ENCODE assay signal across 8 cellular contexts in genomic region chrX:102155806-102156179, GRCh38. TPM values are rescaled to one million over a fixed set of nuclear protein-coding genes. Genes with fewer than 3 reads are reported as not detected.
DNase-seq lines count a peak whose midpoint lies in the region; ATAC-seq, FAIRE-seq and TF ChIP-seq lines count a peak whose summit lies in the region.

Gene BEX5 (minus strand): TSS chrX:102155977. CDS start chrX:102154265, 1,712 bp downstream.

- no peak within 1 kb of the TSS for H2BK15ac ChIP-seq in IMR-90 (ENCODE audit: low read depth, low read length)

- no peaks in the 10 kb centered on the region for H3K27me3 Mint-ChIP-seq in CD4-positive, alpha-beta memory T cell

- no peaks in the 10 kb centered on the region for H4K20me1 ChIP-seq in IMR-90 (ENCODE audit: insufficient read depth, low read length)
- H4K20me1 ChIP-seq in GM12878 (ENCODE audit: control insufficient read depth, insufficient read depth), result no peaks in the 10 kb centered on the region
- H4K20me1 ChIP-seq in smooth muscle cell (ENCODE audit: low read depth), result no peaks in the 10 kb centered on the region

- no peak within 1 kb of the TSS for H3K56ac ChIP-seq in IMR-90 (ENCODE audit: extremely low read depth, insufficient read depth, low read length)

- in situ Hi-C loops in IMR-90 (cut with MboI; ENCODE audit: low sequenced_read_pairs) (no loop called here), GM12878 (cut with MboI) (no loop called here)

- H3K27ac ChIP-seq in CD4-positive, alpha-beta memory T cell (ENCODE audit: low read depth, low read length), result peak within 1 kb of the TSS; percentile 77
- H3K27ac ChIP-seq in IMR-90 (ENCODE audit: insufficient read depth, low read length), result no peak within 1 kb of the TSS
- H3K27ac ChIP-seq in GM12878 (ENCODE audit: control insufficient read depth, insufficient read depth), result no peak within 1 kb of the TSS
- H3K27ac ChIP-seq in smooth muscle cell (ENCODE audit: low read depth), result no peak within 1 kb of the TSS

- peak; percentile 96 for ATAC-seq in GM21367 (IDR thresholded peaks at IDR 0.05; ENCODE audit: unreplicated experiment)
- no peak for ATAC-seq in IMR-90 (ENCODE audit: low read depth)
- ATAC-seq in GM12878, result peak; percentile 42; the same call in 2 of the 3 replicates
- ATAC-seq in GM18520 (IDR thresholded peaks at IDR 0.05; ENCODE audit: unreplicated experiment), result no peak

- H3K79me2 ChIP-seq in GM12878 (ENCODE audit: control insufficient read depth, insufficient read depth, low read length), result no peaks in the 10 kb centered on the region
- no peaks in the 10 kb centered on the region for H3K79me2 ChIP-seq in smooth muscle cell (ENCODE audit: low read depth)

- H2BK120ac ChIP-seq in IMR-90 (ENCODE audit: low read depth, low read length), result no peak within 1 kb of the TSS

- H3K27me3 ChIP-seq in CD4-positive, alpha-beta memory T cell (ENCODE audit: insufficient read depth, low read length), result no peaks in the 10 kb centered on the region
- H3K27me3 ChIP-seq in IMR-90 (ENCODE audit: control insufficient read depth, insufficient read depth, low read length), result peaks cover 2% of the 10 kb centered on the region; the same call in 1 of the 2 replicates
- no peaks in the 10 kb centered on the region for H3K27me3 ChIP-seq in GM12878 (replicated peaks in 1 of 2; ENCODE audit: control insufficient read depth in 2 of 2, insufficient read depth in 2 of 2, low read length in 1 of 2)
- no peaks in the 10 kb centered on the region for H3K27me3 ChIP-seq in smooth muscle cell (ENCODE audit: low read depth)

- H3K4me3 Mint-ChIP-seq in CD4-positive, alpha-beta memory T cell, result peak within 1 kb of the TSS; percentile 96 to 100 (median 98)

- SMC1A ChIA-PET in GM12878 (lab: Charles Lee; ENCODE audit: uncharacterized antibody, unreplicated experiment), result no interaction called here

- POLR2A ChIA-PET in CD4-positive, alpha-beta memory T cell (lab: Charles Lee; ENCODE audit: partially characterized antibody), result interaction anchor here (1.4 to 1.9 kb wide), 2 partner anchors 224 to 504 kb away, joined by 4 to 12 read pairs; partner anchors contain the start of gene ZMAT1
- POLR2A ChIA-PET in IMR-90 (lab: Charles Lee; ENCODE audit: unreplicated experiment) (no interaction called here), GM12878 (lab: Charles Lee) (no interaction called here)

- H3K4me2 ChIP-seq in IMR-90 (ENCODE audit: low read depth, low read length) (no peak within 1 kb of the TSS; the same call in 1 of the 2 replicates), GM12878 (ENCODE audit: control insufficient read depth, insufficient read depth) (peak within 1 kb of the TSS; percentile 30; the same call in 1 of the 2 replicates), smooth muscle cell (peak within 1 kb of the TSS; percentile 51)

- H3F3A ChIP-seq in smooth muscle cell (ENCODE audit: low read depth), result no peaks in the 10 kb centered on the region

- H3K27ac Mint-ChIP-seq in CD4-positive, alpha-beta memory T cell, result peak within 1 kb of the TSS; percentile 98 to 100 (median 99)

- H3K4me1 Mint-ChIP-seq in CD4-positive, alpha-beta memory T cell, result peaks cover 0 to 14% (median 10%) of the 10 kb centered on the region in 4 donors

- H2AFZ ChIP-seq in IMR-90 (replicated peaks; ENCODE audit: low read length, poor library complexity) (peak within 1 kb of the TSS; percentile 79), GM12878 (ENCODE audit: control insufficient read depth, low read depth, low read length) (peak within 1 kb of the TSS; percentile 45), smooth muscle cell (ENCODE audit: low read depth) (no peak within 1 kb of the TSS)

- H3K79me1 ChIP-seq in IMR-90 (ENCODE audit: low read depth in 1 of 2, low read length in 2 of 2), result no peaks in the 10 kb centered on the region

- 20% methylated on average over 2 of the region's 15 CpGs; no CpG with 5 or more reads in 1 of the 2 experiments for WGBS in IMR-90 (ENCODE audit: extremely low coverage in 2 of 2, insufficient read length in 1 of 2), 2 experiments
- 44% methylated on average over 13 of the region's 15 CpGs for WGBS in GM12878 (ENCODE audit: insufficient coverage, insufficient replicate concordance, low lambda C conversion rate, missing lambda C conversion rate)
- WGBS in smooth muscle cell (ENCODE audit: low lambda C conversion rate), result 58% methylated on average over 15 of the region's 15 CpGs

- H3K36me3 ChIP-seq in CD4-positive, alpha-beta memory T cell (ENCODE audit: insufficient read depth, low read length), result no peaks in the 10 kb centered on the region
- H3K36me3 ChIP-seq in IMR-90 (ENCODE audit: control insufficient read depth, insufficient read depth, low read length) (no peaks in the 10 kb centered on the region), GM12878 (ENCODE audit: control insufficient read depth in 2 of 2, insufficient read depth in 2 of 2, low read length in 1 of 2) (no peaks in the 10 kb centered on the region), smooth muscle cell (ENCODE audit: low read depth) (no peaks in the 10 kb centered on the region)

- CTCF ChIA-PET in CD4-positive, alpha-beta memory T cell (lab: Charles Lee; ENCODE audit: partially characterized antibody), result interaction anchor here (1.3 kb wide), 1 partner anchor 740 kb away, joined by 4 read pairs; no protein-coding TSS in a partner anchor
- CTCF ChIA-PET in IMR-90 (lab: Yijun Ruan, JAX) (no interaction called here), GM12878 (lab: Yijun Ruan, JAX) (no interaction called here)

- TF ChIP-seq CTCF in IMR-90 (conservative IDR thresholded peaks at IDR 0.05; ENCODE audit: low read depth, low read length), result no peak
- TF ChIP-seq CTCF in GM12878 (IDR thresholded peaks at IDR 0.05 in 2 of 3, conservative IDR thresholded peaks at IDR 0.05 in 1 of 3; ENCODE audit: control insufficient read depth in 2 of 3, extremely low read depth in 1 of 3, insufficient read depth in 1 of 3, low read depth in 3 of 3, low read length in 3 of 3), result no peak
- TF ChIP-seq CTCF in smooth muscle cell (IDR thresholded peaks at IDR 0.05; ENCODE audit: borderline replicate concordance, insufficient read depth, poor library complexity, severe bottlenecking), result no peak

- no peak for TF ChIP-seq POLR2A in IMR-90 (IDR thresholded peaks at IDR 0.05; ENCODE audit: low read depth, low read length)
- 0 out of 2 replicates have a peak, but pooled peaks have one; percentile 42 for TF ChIP-seq POLR2A in GM12878 (IDR thresholded peaks at IDR 0.05; ENCODE audit: low read depth, low read length)

- no peak within 1 kb of the TSS for H4K5ac ChIP-seq in IMR-90 (ENCODE audit: low read depth, low read length)

- no peaks in the 10 kb centered on the region for H3K9me1 ChIP-seq in IMR-90 (ENCODE audit: insufficient read depth, low read length)

- no peak within 1 kb of the TSS for H4K91ac ChIP-seq in IMR-90 (ENCODE audit: insufficient read depth, low read depth, low read length)

- dilution Hi-C loops in IMR-90 (cut with HindIII; ENCODE audit: low sequenced_read_pairs, unreplicated experiment), result no loop called here

- TF ChIP-seq RAD21 in IMR-90 (IDR thresholded peaks at IDR 0.05; ENCODE audit: low read length) (no peak), GM12878 (IDR thresholded peaks at IDR 0.05; ENCODE audit: insufficient read depth, low read depth, low read length) (no peak)

- peaks cover 0 to 2% (median 0%) of the 10 kb centered on the region in 8 donors for H3K9me3 Mint-ChIP-seq in CD4-positive, alpha-beta memory T cell

- peaks cover 0 to 8% of the 10 kb centered on the region in 2 donors for H3K36me3 Mint-ChIP-seq in CD4-positive, alpha-beta memory T cell

- no peak within 1 kb of the TSS for H2AK5ac ChIP-seq in IMR-90 (ENCODE audit: low read depth, low read length)

- no peak within 1 kb of the TSS for H4K8ac ChIP-seq in IMR-90 (ENCODE audit: low read depth in 2 of 2, low read length in 2 of 2)

- RAD21 ChIA-PET in GM12878 (lab: Charles Lee; ENCODE audit: unreplicated experiment), result no interaction called here

- no peak within 1 kb of the TSS for H2BK20ac ChIP-seq in IMR-90 (ENCODE audit: low read depth, low read length)

- H3K9me3 ChIP-seq in CD4-positive, alpha-beta memory T cell (ENCODE audit: control insufficient read depth in 1 of 2, low read length in 2 of 2), result no peaks in the 10 kb centered on the region
- H3K9me3 ChIP-seq in IMR-90 (ENCODE audit: control insufficient read depth, insufficient read depth, low read length) (no peaks in the 10 kb centered on the region), GM12878 (replicated peaks; ENCODE audit: control insufficient read depth, insufficient read depth, low read length) (no peaks in the 10 kb centered on the region; the same call in 2 of the 3 replicates), smooth muscle cell (replicated peaks; ENCODE audit: low read depth) (no peaks in the 10 kb centered on the region)

- peak within 1 kb of the TSS; percentile 57 to 74 for H3K4me3 ChIP-seq in CD4-positive, alpha-beta memory T cell (ENCODE audit: low read length in 2 of 2)
- H3K4me3 ChIP-seq in IMR-90 (ENCODE audit: insufficient read depth, low read depth, low read length) (no peak within 1 kb of the TSS), GM12878 (peak within 1 kb of the TSS; percentile 50), smooth muscle cell (peak within 1 kb of the TSS; percentile 30)

- peaks cover 8% of the 10 kb centered on the region for H3K4me1 ChIP-seq in CD4-positive, alpha-beta memory T cell (ENCODE audit: insufficient read depth, low read length)
- no peaks in the 10 kb centered on the region for H3K4me1 ChIP-seq in IMR-90 (ENCODE audit: control insufficient read depth, insufficient read depth, low read length)
- no peaks in the 10 kb centered on the region for H3K4me1 ChIP-seq in GM12878 (ENCODE audit: control insufficient read depth, insufficient read depth, low read length)
- H3K4me1 ChIP-seq in smooth muscle cell (ENCODE audit: low read depth), result no peaks in the 10 kb centered on the region

- no peak for TF ChIP-seq EP300 in GM12878 (IDR thresholded peaks at IDR 0.05; ENCODE audit: borderline replicate concordance in 1 of 2, control insufficient read depth in 1 of 2, low read depth in 2 of 2, low read length in 2 of 2)

- no peak within 1 kb of the TSS for H3K18ac ChIP-seq in IMR-90 (ENCODE audit: low read depth, low read length)

- H2AK9ac ChIP-seq in IMR-90 (replicated peaks; ENCODE audit: low read depth, low read length, poor library complexity), result peak within 1 kb of the TSS; percentile 65

- BruUV-seq in IMR-90 (replicated peaks; lab: Mats Ljungman, UMichigan), result no TSS peak
- BruUV-seq in GM12878 (replicated peaks; lab: Mats Ljungman, UMichigan), result no TSS peak

- intact Hi-C loops in CD4-positive, alpha-beta memory T cell (cut with micrococcal nuclease), result loop anchor here (1.0 to 5.0 kb wide), 6 partner anchors 225 to 1532 kb away; partner anchors contain the start of gene MORF4L2
- intact Hi-C loops in IMR-90 (cut with micrococcal nuclease), result no loop called here
- intact Hi-C loops in GM12878 (cut with micrococcal nuclease; ENCODE audit: unreplicated experiment), result loop anchor here (10.0 kb wide), 1 partner anchor 709 kb away; no protein-coding TSS in a partner anchor

- no peak within 1 kb of the TSS for H2BK5ac ChIP-seq in IMR-90 (ENCODE audit: low read depth, low read length, poor library complexity, severe bottlenecking)

- H3K14ac ChIP-seq in IMR-90 (replicated peaks; ENCODE audit: low read depth, low read length), result no peak within 1 kb of the TSS

- H3K4ac ChIP-seq in IMR-90 (ENCODE audit: low read depth, low read length), result no peak within 1 kb of the TSS

- H3K9ac ChIP-seq in IMR-90 (ENCODE audit: low read depth, low read length), result no peak within 1 kb of the TSS
- H3K9ac ChIP-seq in GM12878 (ENCODE audit: control insufficient read depth, insufficient read depth, low read length), result peak within 1 kb of the TSS; percentile 44; the same call in 1 of the 2 replicates
- H3K9ac ChIP-seq in smooth muscle cell (ENCODE audit: low read depth), result no peak within 1 kb of the TSS

- DNase-seq in CD4-positive, alpha-beta memory T cell, result peak; percentile 60 to 83 (median 65)
- DNase-seq in IMR-90 (no peak), T follicular helper cell (ENCODE audit: low read depth) (peak; percentile 49), GM12878 (ENCODE audit: low read depth, low spot score) (no peak), iPS-NIHi11 (ENCODE audit: low spot score) (peak; percentile 35), smooth muscle cell (lab: John Stamatoyannopoulos, UW; ENCODE audit: unreplicated experiment) (no peak)

- no peak for FAIRE-seq in GM12878 (lab: Jason Lieb, UNC)

- H3K23ac ChIP-seq in IMR-90 (ENCODE audit: low read depth, low read length), result no peak within 1 kb of the TSS

RNA-seq across cellular contexts. Expression of gene BEX5, which starts in this region (rescaled TPM):
- 1 to 10 TPM; 5.9 to 7.4 TPM for total RNA-seq in CD4-positive, alpha-beta memory T cell
- 10 to 100 TPM in 1 of 2 donors, 1 to 10 TPM in 1; 7.5 to 12.0 TPM for polyA plus RNA-seq in CD4-positive, alpha-beta memory T cell
- not detected in 2 replicates for total RNA-seq in IMR-90 (2012; rRNA removed)
- polyA plus RNA-seq in IMR-90 (2012; rRNA removed), result not detected in 2 replicates
- polyA plus RNA-seq in IMR-90 (2012; cell fraction: cytosol; rRNA removed), result not detected in 2 replicates
- polyA plus RNA-seq in IMR-90 (2012; cell fraction: nucleus; rRNA removed; ENCODE audit: low replicate concordance), result not detected in 2 replicates
- total RNA-seq in GM12878 (2013; cell fraction: nucleolus; rRNA removed), result not detected in 2 replicates
- total RNA-seq in GM12878 (2014; rRNA removed), result not detected in 2 replicates
- 0.41 and 0.58 TPM in 2 replicates for total RNA-seq in GM12878 (2014; rRNA removed; fragmentation: Illumina TruSeq; extraction: Trizol)
- 0.64 TPM in 1 of 2 replicates, not detected in the other for total RNA-seq in GM12878 (2021)
- polyA plus RNA-seq in GM12878 (2011; ENCODE audit: low read depth), result 2.0 TPM
- polyA plus RNA-seq in GM12878 (2011; rRNA removed), result 0.10 and 0.11 TPM in 2 replicates
- not detected in 2 replicates for polyA plus RNA-seq in GM12878 (2011; cell fraction: cytosol; rRNA removed)
- not detected in 2 replicates for polyA plus RNA-seq in GM12878 (2011; cell fraction: nucleus; rRNA removed)
- 2.8 and 3.1 TPM in 2 replicates for polyA plus RNA-seq in GM12878 (2012)
- polyA plus RNA-seq in GM12878 (2014; fragmentation: Illumina TruSeq; extraction: Trizol), result not detected in 2 replicates
- under 1 TPM; 0.34 to 0.79 TPM for polyA plus RNA-seq in GM12878 (2014; fragmentation: Nextera tagmentation; extraction: Ambion mirVana)
- 0.29 TPM in 1 of 2 replicates, not detected in the other for polyA plus RNA-seq in GM12878 (2014; rRNA removed)
- polyA plus RNA-seq in GM12878 (2016; fragmentation: Nextera tagmentation; extraction: Ambion mirVana), result under 1 TPM; 0.32 to 0.73 TPM
- not detected in 2 replicates for polyA minus RNA-seq in GM12878 (2011; rRNA and poly(A)+ RNA removed)
- polyA minus RNA-seq in GM12878 (2011; cell fraction: cytosol; rRNA and poly(A)+ RNA removed), result not detected in 2 replicates
- not detected in 2 replicates for polyA minus RNA-seq in GM12878 (2011; cell fraction: nucleus; rRNA and poly(A)+ RNA removed)
- total RNA-seq in smooth muscle cell, result 1.2 TPM in 1 of 2 replicates, not detected in the other
- 0.28 TPM in 1 of 2 replicates, not detected in the other for polyA plus RNA-seq in smooth muscle cell

Comparison
In these comparisons a context has a peak if more than half of its experiments do, and no peak if none do; other contexts are left out.
1. DNase-seq: peak in CD4-positive, alpha-beta memory T cell (5 of 5), T follicular helper cell (single experiment) and iPS-NIHi11 (single experiment); none in IMR-90 (single experiment), GM12878 (single experiment) and smooth muscle cell (single experiment).
2. ATAC-seq: peak in GM21367 (single experiment) and GM12878 (single experiment); none in IMR-90 (single experiment) and GM18520 (single experiment).